11 cellular contexts compared by ENCODE assay signal in the genomic region with DNA sequence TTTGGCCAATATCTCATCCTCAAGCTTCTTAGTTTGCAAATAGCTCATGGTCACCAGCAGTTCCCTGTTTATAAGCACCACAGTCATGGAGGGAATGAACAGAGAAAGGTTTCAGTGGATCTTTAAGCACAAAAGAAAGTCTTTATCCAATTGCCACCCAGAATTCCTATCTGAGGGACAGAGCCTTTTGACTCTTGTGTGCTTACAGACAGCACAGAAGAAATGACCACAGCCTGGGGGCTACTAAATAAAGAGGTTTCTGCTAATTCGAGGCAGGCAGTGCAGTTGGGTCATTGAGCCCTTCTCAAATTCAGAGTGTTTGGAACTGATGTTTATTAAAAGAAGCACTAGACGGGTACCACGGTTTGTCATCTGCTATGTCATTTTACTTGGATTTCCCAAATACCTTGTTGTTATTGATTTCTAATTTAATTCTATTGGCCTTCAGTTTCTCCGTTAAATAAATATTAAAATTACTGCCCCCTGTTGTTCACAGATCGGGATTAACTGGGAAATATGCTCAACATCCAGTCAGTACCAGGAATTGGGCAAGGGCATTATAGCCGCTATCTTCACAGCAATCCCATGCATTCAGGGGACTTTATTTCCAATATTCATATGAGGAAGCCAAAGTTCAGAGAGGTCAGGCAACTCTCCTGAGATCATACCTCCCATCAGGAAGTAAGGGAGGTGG. TPM values are rescaled to one million over a fixed set of nuclear protein-coding genes. Genes with fewer than 3 reads are reported as not detected.
DNase-seq lines count a peak whose midpoint lies in the region; TF ChIP-seq lines count a peak whose summit lies in the region.
"Had no signal": no experiment of that assay in that cellular context is flagged by ENCODE, and none has a peak within 500 bp of the region (broad histone marks: within the 10 kb centered on the region; RNA-seq: fewer than 3 reads in every experiment).

No MANE protein-coding gene starts in this region.

- no peak overlapping the region for H2BK12ac ChIP-seq in trophoblast cell (ENCODE audit: low read length)

- H3K18ac ChIP-seq in trophoblast cell (ENCODE audit: low read length): no peak overlapping the region

- no peak overlapping the region for H4K91ac ChIP-seq in trophoblast cell (ENCODE audit: low read depth, low read length)

- peak in 1 of 2 experiments; percentile 29 for DNase-seq in SJSA1 (ENCODE audit: low read depth in 1 of 2, low spot score in 2 of 2)
- DNase-seq in fibroblast of villous mesenchyme (ENCODE audit: low read depth): no peak
- no peak for DNase-seq in trophoblast cell
- no peak for DNase-seq in activated gamma-delta T cell (lab: John Stamatoyannopoulos, UW)
- no peak for DNase-seq in activated T-cell treated with anti-CD3 and anti-CD28 coated beads for 4 hours
- no peak for DNase-seq in superior temporal gyrus (ENCODE audit: extremely low spot score)
- no peak for DNase-seq in HuH-7.5 (ENCODE audit: low spot score)
- DNase-seq: activated gamma-delta T cell treated with Interleukin-2 at 50 U/mL for 16 hours; effector memory CD8-positive, alpha-beta T cell had no signal

- TF ChIP-seq CTCF in 22Rv1 (IDR thresholded peaks at IDR 0.05) (0 out of 2 replicates have a peak, but pooled peaks have one; percentile 8), fibroblast of villous mesenchyme (IDR thresholded peaks at IDR 0.05; ENCODE audit: insufficient read depth, low read depth, low read length) (peak; percentile 14)

- H3K36me3 ChIP-seq in SJSA1 (no peaks in the 10 kb centered on the region), trophoblast cell (ENCODE audit: control insufficient read depth in 1 of 2, insufficient read depth in 2 of 2, low read length in 2 of 2) (peaks cover 4 to 6% of the 10 kb centered on the region in 2 experiments)

- H3K23ac ChIP-seq in trophoblast cell (ENCODE audit: low read length): no peak overlapping the region

- H2AFZ ChIP-seq in trophoblast cell (ENCODE audit: insufficient read depth, low read length, poor library complexity): no peak overlapping the region

- H3K4me1 ChIP-seq in SJSA1 (replicated peaks) (peaks cover 67% of the 10 kb centered on the region), trophoblast cell (ENCODE audit: control insufficient read depth in 1 of 2, insufficient read depth in 2 of 2, low read length in 2 of 2) (peaks cover 3 to 18% of the 10 kb centered on the region in 2 experiments)

- H3K9ac ChIP-seq in trophoblast cell (ENCODE audit: low read length): no peak overlapping the region

- H3K4me3 ChIP-seq in SJSA1 (no peak overlapping the region), fibroblast of villous mesenchyme (ENCODE audit: low read depth, low read length) (peak overlapping the region; percentile 65), trophoblast cell (ENCODE audit: low read depth, low read length) (no peak overlapping the region)

- H3K9me3 ChIP-seq in SJSA1 (replicated peaks): no peaks in the 10 kb centered on the region
- H3K9me3 ChIP-seq in trophoblast cell (ENCODE audit: insufficient read depth, low read depth, low read length): no peaks in the 10 kb centered on the region

- H3K27ac ChIP-seq in 22Rv1 (no peak overlapping the region), SJSA1 (peak overlapping the region; percentile 29), trophoblast cell (ENCODE audit: low read depth, low read length) (no peak overlapping the region)
- H3K27ac ChIP-seq: VCaP had no signal

- whole genome bisulfite sequencing in trophoblast cell (ENCODE audit: extremely low coverage, insufficient coverage, insufficient read length): no CpG with 5 or more reads among the region's 6 CpGs

- no peak overlapping the region for H2AK5ac ChIP-seq in trophoblast cell (ENCODE audit: low read length)

- no peak overlapping the region for H3K4me2 ChIP-seq in trophoblast cell (ENCODE audit: low read length)

- no peaks in the 10 kb centered on the region for H3K79me1 ChIP-seq in trophoblast cell (ENCODE audit: low read length)

- H3K79me2 ChIP-seq in trophoblast cell (ENCODE audit: control insufficient read depth, insufficient read depth, low read length, poor library complexity): peaks cover 4% of the 10 kb centered on the region

- H3K27me3 ChIP-seq in SJSA1 (replicated peaks): no peaks in the 10 kb centered on the region
- H3K27me3 ChIP-seq in trophoblast cell (ENCODE audit: insufficient read depth, low read length): no peaks in the 10 kb centered on the region

- no peak overlapping the region for H4K12ac ChIP-seq in trophoblast cell (ENCODE audit: low read depth, low read length)

- H2BK5ac ChIP-seq in trophoblast cell (ENCODE audit: low read depth, low read length, poor library complexity): no peak overlapping the region

- H4K8ac ChIP-seq in trophoblast cell (ENCODE audit: low read depth, low read length): no peak overlapping the region

- no peak overlapping the region for H2BK120ac ChIP-seq in trophoblast cell (ENCODE audit: insufficient read depth, low read length, poor library complexity)

- peak overlapping the region; percentile 54 for H3K4ac ChIP-seq in trophoblast cell (ENCODE audit: low read depth, low read length)

- no peak overlapping the region for H3K14ac ChIP-seq in trophoblast cell (ENCODE audit: low read length)

RNA-seq across cellular contexts. Expression of gene PRICKLE2, which starts 3.6 kb away (rescaled TPM):
- 9.7 and 18.3 TPM in 2 replicates for total RNA-seq in SJSA1 (2014; rRNA removed; shearing (Covaris generic))
- 36.3 and 42.2 TPM in 2 replicates for total RNA-seq in fibroblast of villous mesenchyme
- 24.6 and 25.1 TPM in 2 replicates for polyA plus RNA-seq in trophoblast cell (2013)
